2 cellular contexts compared by ENCODE assay signal in the genomic region with DNA sequence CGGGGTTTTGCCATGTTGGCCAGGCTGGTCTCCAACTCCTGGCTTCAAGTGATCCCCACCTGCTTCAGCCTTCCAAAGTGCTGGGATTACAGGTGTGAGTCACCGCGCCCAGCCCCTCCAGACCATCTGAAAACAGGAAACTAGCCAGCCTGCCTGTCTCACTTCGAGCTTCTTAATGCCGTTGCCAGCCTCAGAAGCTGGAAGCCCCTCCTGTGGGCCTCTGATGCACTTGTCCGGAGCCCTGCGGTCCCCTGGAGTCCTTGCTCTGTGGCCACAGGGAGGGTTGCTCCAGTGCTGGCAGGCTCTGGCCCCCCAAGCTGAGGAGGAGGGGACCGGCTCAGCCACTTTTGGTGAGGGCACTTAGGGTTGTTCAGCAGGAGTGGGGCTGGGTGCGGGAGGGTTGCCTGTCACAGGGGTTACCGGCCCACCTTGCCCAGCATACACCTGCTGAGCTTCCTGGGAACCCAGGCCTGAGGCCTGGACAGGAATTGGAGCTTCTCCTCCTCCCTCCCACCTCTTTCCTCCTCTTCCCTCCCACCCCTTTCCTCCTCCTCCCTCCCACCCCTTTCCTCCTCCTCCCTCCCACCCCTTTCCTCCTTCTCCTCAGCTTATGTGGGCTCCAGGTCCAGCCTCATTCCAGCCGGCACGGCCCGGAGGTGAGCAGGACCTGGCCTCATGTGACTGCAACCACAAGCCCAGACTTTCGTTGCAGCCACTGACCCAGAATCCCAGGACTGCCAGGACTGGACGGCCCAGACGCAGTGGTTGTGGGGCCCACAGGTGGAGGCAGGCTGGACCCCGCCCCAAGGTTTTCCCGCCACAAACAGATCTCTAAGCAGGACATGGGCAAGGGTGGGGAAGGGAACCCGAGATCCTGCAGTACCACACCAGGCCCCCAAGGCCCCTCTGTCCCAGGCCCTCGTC.
TF ChIP-seq lines count a peak whose summit lies in the region.

No MANE protein-coding gene starts in this region.

TF ChIP-seq in A549, 52 proteins besides CTCF, POLR2A, EP300 and RAD21 (continues in another document):
- TF ChIP-seq SMC3 (IDR thresholded peaks at IDR 0.05): no peak
- no peak for TF ChIP-seq CEBPB (IDR thresholded peaks at IDR 0.05)
- TF ChIP-seq RNF2 (IDR thresholded peaks at IDR 0.05; ENCODE audit: borderline replicate concordance, low read depth): no peak
- TF ChIP-seq CBX2 (IDR thresholded peaks at IDR 0.05; ENCODE audit: borderline replicate concordance, low read depth): no peak
- TF ChIP-seq ZC3H11A (IDR thresholded peaks at IDR 0.05): no peak
- TF ChIP-seq, protein P1, sequence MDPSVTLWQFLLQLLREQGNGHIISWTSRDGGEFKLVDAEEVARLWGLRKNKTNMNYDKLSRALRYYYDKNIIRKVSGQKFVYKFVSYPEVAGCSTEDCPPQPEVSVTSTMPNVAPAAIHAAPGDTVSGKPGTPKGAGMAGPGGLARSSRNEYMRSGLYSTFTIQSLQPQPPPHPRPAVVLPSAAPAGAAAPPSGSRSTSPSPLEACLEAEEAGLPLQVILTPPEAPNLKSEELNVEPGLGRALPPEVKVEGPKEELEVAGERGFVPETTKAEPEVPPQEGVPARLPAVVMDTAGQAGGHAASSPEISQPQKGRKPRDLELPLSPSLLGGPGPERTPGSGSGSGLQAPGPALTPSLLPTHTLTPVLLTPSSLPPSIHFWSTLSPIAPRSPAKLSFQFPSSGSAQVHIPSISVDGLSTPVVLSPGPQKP (IDR thresholded peaks at IDR 0.05; ENCODE audit: low read depth, low read length): no peak
- TF ChIP-seq HOXB5 (CRISPR knock-in tag; IDR thresholded peaks at IDR 0.05): 0 out of 2 replicates have a peak, but pooled peaks have one; percentile 16
- no peak for TF ChIP-seq FOXS1 (CRISPR knock-in tag; IDR thresholded peaks at IDR 0.05)
- TF ChIP-seq, protein P2, sequence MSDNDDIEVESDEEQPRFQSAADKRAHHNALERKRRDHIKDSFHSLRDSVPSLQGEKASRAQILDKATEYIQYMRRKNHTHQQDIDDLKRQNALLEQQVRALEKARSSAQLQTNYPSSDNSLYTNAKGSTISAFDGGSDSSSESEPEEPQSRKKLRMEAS (IDR thresholded peaks at IDR 0.05): peak; percentile 69
- no peak for TF ChIP-seq HEYL (CRISPR knock-in tag; IDR thresholded peaks at IDR 0.05)
- TF ChIP-seq KDM1A (IDR thresholded peaks at IDR 0.05; ENCODE audit: low read depth): no peak
- TF ChIP-seq GATA3 (IDR thresholded peaks at IDR 0.05; ENCODE audit: borderline replicate concordance): no peak
- no peak for TF ChIP-seq NR3C1 (IDR thresholded peaks at IDR 0.05)
- no peak for TF ChIP-seq CBX8 (IDR thresholded peaks at IDR 0.05)
- TF ChIP-seq, protein P3, sequence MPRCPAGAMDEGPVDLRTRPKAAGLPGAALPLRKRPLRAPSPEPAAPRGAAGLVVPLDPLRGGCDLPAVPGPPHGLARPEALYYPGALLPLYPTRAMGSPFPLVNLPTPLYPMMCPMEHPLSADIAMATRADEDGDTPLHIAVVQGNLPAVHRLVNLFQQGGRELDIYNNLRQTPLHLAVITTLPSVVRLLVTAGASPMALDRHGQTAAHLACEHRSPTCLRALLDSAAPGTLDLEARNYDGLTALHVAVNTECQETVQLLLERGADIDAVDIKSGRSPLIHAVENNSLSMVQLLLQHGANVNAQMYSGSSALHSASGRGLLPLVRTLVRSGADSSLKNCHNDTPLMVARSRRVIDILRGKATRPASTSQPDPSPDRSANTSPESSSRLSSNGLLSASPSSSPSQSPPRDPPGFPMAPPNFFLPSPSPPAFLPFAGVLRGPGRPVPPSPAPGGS (IDR thresholded peaks at IDR 0.05): no peak
- TF ChIP-seq TP53 (CRISPR knock-in tag; IDR thresholded peaks at IDR 0.05): no peak
- TF ChIP-seq MAFK (IDR thresholded peaks at IDR 0.05; ENCODE audit: partially characterized antibody): no peak
- no peak for TF ChIP-seq RFX5 (IDR thresholded peaks at IDR 0.05)
- TF ChIP-seq, protein P4, sequence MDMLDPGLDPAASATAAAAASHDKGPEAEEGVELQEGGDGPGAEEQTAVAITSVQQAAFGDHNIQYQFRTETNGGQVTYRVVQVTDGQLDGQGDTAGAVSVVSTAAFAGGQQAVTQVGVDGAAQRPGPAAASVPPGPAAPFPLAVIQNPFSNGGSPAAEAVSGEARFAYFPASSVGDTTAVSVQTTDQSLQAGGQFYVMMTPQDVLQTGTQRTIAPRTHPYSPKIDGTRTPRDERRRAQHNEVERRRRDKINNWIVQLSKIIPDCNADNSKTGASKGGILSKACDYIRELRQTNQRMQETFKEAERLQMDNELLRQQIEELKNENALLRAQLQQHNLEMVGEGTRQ (IDR thresholded peaks at IDR 0.05): no peak
- TF ChIP-seq SREBF2 (IDR thresholded peaks at IDR 0.05): no peak
- no peak for TF ChIP-seq ZSCAN20 (CRISPR knock-in tag; IDR thresholded peaks at IDR 0.05)
- no peak for TF ChIP-seq FOSL2 (IDR thresholded peaks at IDR 0.05)
- TF ChIP-seq FOSL2 (CRISPR knock-in tag; IDR thresholded peaks at IDR 0.05): peak; percentile 44
- no peak for TF ChIP-seq ESRRA (IDR thresholded peaks at IDR 0.05; ENCODE audit: borderline replicate concordance, low read length)
- TF ChIP-seq, protein P5, sequence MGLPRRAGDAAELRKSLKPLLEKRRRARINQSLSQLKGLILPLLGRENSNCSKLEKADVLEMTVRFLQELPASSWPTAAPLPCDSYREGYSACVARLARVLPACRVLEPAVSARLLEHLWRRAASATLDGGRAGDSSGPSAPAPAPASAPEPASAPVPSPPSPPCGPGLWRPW (IDR thresholded peaks at IDR 0.05): no peak
- no peak for TF ChIP-seq JUNB (IDR thresholded peaks at IDR 0.05)
- TF ChIP-seq MYC (IDR thresholded peaks at IDR 0.05; ENCODE audit: borderline replicate concordance, low read length): no peak
- TF ChIP-seq RCOR1 (IDR thresholded peaks at IDR 0.05; ENCODE audit: low read depth, low read length): no peak
- no peak for TF ChIP-seq TFCP2L1 (CRISPR knock-in tag; IDR thresholded peaks at IDR 0.05)
- TF ChIP-seq, protein P6, sequence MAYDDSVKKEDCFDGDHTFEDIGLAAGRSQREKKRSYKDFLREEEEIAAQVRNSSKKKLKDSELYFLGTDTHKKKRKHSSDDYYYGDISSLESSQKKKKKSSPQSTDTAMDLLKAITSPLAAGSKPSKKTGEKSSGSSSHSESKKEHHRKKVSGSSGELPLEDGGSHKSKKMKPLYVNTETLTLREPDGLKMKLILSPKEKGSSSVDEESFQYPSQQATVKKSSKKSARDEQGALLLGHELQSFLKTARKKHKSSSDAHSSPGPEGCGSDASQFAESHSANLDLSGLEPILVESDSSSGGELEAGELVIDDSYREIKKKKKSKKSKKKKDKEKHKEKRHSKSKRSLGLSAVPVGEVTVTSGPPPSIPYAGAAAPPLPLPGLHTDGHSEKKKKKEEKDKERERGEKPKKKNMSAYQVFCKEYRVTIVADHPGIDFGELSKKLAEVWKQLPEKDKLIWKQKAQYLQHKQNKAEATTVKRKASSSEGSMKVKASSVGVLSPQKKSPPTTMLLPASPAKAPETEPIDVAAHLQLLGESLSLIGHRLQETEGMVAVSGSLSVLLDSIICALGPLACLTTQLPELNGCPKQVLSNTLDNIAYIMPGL (CRISPR knock-in tag; IDR thresholded peaks at IDR 0.05; ENCODE audit: borderline replicate concordance): no peak
- TF ChIP-seq, protein P7, sequence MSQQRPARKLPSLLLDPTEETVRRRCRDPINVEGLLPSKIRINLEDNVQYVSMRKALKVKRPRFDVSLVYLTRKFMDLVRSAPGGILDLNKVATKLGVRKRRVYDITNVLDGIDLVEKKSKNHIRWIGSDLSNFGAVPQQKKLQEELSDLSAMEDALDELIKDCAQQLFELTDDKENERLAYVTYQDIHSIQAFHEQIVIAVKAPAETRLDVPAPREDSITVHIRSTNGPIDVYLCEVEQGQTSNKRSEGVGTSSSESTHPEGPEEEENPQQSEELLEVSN (IDR thresholded peaks at IDR 0.05; ENCODE audit: borderline replicate concordance, low read depth): 0 out of 2 replicates have a peak, but pooled peaks have one; percentile 52

TF ChIP-seq in H1, 55 proteins besides CTCF, POLR2A, EP300 and RAD21:
- TF ChIP-seq YY1 (IDR thresholded peaks at IDR 0.05; ENCODE audit: low read depth, low read length) (no peak), JUND (IDR thresholded peaks at IDR 0.05; ENCODE audit: low read length) (no peak), TAF7 (optimal IDR thresholded peaks at IDR 0.05; ENCODE audit: borderline replicate concordance, low read depth, low read length) (no peak), NANOG (IDR thresholded peaks at IDR 0.05; ENCODE audit: insufficient read depth, low read depth, low read length, poor library complexity, severe bottlenecking) (no peak), PHF8 (conservative IDR thresholded peaks at IDR 0.05; ENCODE audit: low read depth, low read length) (no peak), CBX5 (IDR thresholded peaks at IDR 0.05; ENCODE audit: low read depth, low read length) (no peak)
- TF ChIP-seq, protein P8, sequence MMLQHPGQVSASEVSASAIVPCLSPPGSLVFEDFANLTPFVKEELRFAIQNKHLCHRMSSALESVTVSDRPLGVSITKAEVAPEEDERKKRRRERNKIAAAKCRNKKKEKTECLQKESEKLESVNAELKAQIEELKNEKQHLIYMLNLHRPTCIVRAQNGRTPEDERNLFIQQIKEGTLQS (IDR thresholded peaks at IDR 0.05; ENCODE audit: insufficient read depth, low read depth, low read length): no peak
- TF ChIP-seq, protein P7 (IDR thresholded peaks at IDR 0.05): peak; percentile 54; the same call in 1 of the 2 replicates
- TF ChIP-seq, protein P2 (IDR thresholded peaks at IDR 0.05): 0 out of 2 replicates have a peak, but pooled peaks have one; percentile 18
